9 cellular contexts compared by ENCODE assay signal in genomic region chr10:79242620-79243152, GRCh38.
DNase-seq lines count a peak whose midpoint lies in the region; ATAC-seq and FAIRE-seq lines count a peak whose summit lies in the region.
"Had no signal": no experiment of that assay in that cellular context is flagged by ENCODE, and none has a peak within 500 bp of the region (broad histone marks: within the 10 kb centered on the region; RNA-seq: fewer than 3 reads in every experiment).

No MANE protein-coding gene starts in this region.

- H3K23ac ChIP-seq in trophoblast cell (ENCODE audit: low read length) = no peak overlapping the region

- peaks cover 13% of the 10 kb centered on the region for H3K36me3 Mint-ChIP-seq in activated naive CD8-positive, alpha-beta T cell treated with anti-CD3 and anti-CD28 coated beads for 36 hours

- peaks cover 71 to 82% of the 10 kb centered on the region in 2 experiments for H3K4me1 ChIP-seq in trophoblast cell (ENCODE audit: control insufficient read depth in 1 of 2, insufficient read depth in 2 of 2, low read length in 2 of 2)

- peak overlapping the region; percentile 18 for H2BK5ac ChIP-seq in trophoblast cell (ENCODE audit: low read depth, low read length, poor library complexity)

- H3K27me3 ChIP-seq in trophoblast cell (ENCODE audit: insufficient read depth, low read length) = no peaks in the 10 kb centered on the region

- WGBS in trophoblast cell (ENCODE audit: extremely low coverage, insufficient coverage, insufficient read length) = no CpG with 5 or more reads among the region's 60 CpGs

- peaks cover 45% of the 10 kb centered on the region for H3K79me1 ChIP-seq in trophoblast cell (ENCODE audit: low read length)

- peak; percentile 40 for ATAC-seq in HG03342 (IDR thresholded peaks at IDR 0.05; ENCODE audit: unreplicated experiment)

- H3K9me3 ChIP-seq in trophoblast cell (ENCODE audit: insufficient read depth, low read depth, low read length) = no peaks in the 10 kb centered on the region

- H2AK5ac ChIP-seq in trophoblast cell (ENCODE audit: low read length) = peak overlapping the region; percentile 26

- H3K9me3 Mint-ChIP-seq in activated naive CD8-positive, alpha-beta T cell treated with anti-CD3 and anti-CD28 coated beads for 36 hours = no peaks in the 10 kb centered on the region

- H3K79me2 ChIP-seq in trophoblast cell (ENCODE audit: control insufficient read depth, insufficient read depth, low read length, poor library complexity) = peaks cover 28% of the 10 kb centered on the region

- H3K36me3 ChIP-seq in trophoblast cell (ENCODE audit: control insufficient read depth in 1 of 2, insufficient read depth in 2 of 2, low read length in 2 of 2) = peaks cover 11 to 19% of the 10 kb centered on the region in 2 experiments

- FAIRE-seq in urothelium cell line (lab: Jason Lieb, UNC) = no peak

- H3K9ac ChIP-seq in trophoblast cell (ENCODE audit: low read length) = peak overlapping the region; percentile 42

- H2BK120ac ChIP-seq in trophoblast cell (ENCODE audit: insufficient read depth, low read length, poor library complexity) = peak overlapping the region; percentile 66

- H3K4me1 Mint-ChIP-seq in activated naive CD8-positive, alpha-beta T cell treated with anti-CD3 and anti-CD28 coated beads for 36 hours = peaks cover 43% of the 10 kb centered on the region

- peak overlapping the region; percentile 27 for H2BK12ac ChIP-seq in trophoblast cell (ENCODE audit: low read length)

- H3K4me3 ChIP-seq in trophoblast cell (ENCODE audit: low read depth, low read length) = peak overlapping the region; percentile 73

- peak overlapping the region; percentile 74 for H3K18ac ChIP-seq in trophoblast cell (ENCODE audit: low read length)

- H2AFZ ChIP-seq in trophoblast cell (ENCODE audit: insufficient read depth, low read length, poor library complexity) = no peak overlapping the region

- H3K14ac ChIP-seq in trophoblast cell (ENCODE audit: low read length) = peak overlapping the region; percentile 40

- no peaks in the 10 kb centered on the region for H3K27me3 Mint-ChIP-seq in activated naive CD8-positive, alpha-beta T cell treated with anti-CD3 and anti-CD28 coated beads for 36 hours

- H4K12ac ChIP-seq in trophoblast cell (ENCODE audit: low read depth, low read length) = peak overlapping the region; percentile 32

- peak overlapping the region; percentile 39 for H3K27ac ChIP-seq in trophoblast cell (ENCODE audit: low read depth, low read length)

- DNase-seq in SIG-M5 treated with dmso at 0.1 percent for 504 hours (lab: John Stamatoyannopoulos, UW; ENCODE audit: unreplicated experiment) (peak; percentile 13), SIG-M5 (lab: John Stamatoyannopoulos, UW) (no peak), RPMI8226 (peak; percentile 74), cardiac septum (ENCODE audit: low spot score) (peak; percentile 85), trophoblast cell (peak; percentile 79 to 83), urothelium cell line (ENCODE audit: low spot score) (no peak)
- DNase-seq in activated naive CD8-positive, alpha-beta T cell treated with anti-CD3 and anti-CD28 coated beads for 36 hours = peak; percentile 77
- DNase-seq: DND-41 had no signal

- peak overlapping the region; percentile 34 for H4K8ac ChIP-seq in trophoblast cell (ENCODE audit: low read depth, low read length)

- H3K4ac ChIP-seq in trophoblast cell (ENCODE audit: low read depth, low read length) = peak overlapping the region; percentile 52

- peak overlapping the region; percentile 54 for H3K27ac Mint-ChIP-seq in activated naive CD8-positive, alpha-beta T cell treated with anti-CD3 and anti-CD28 coated beads for 36 hours

- H3K4me2 ChIP-seq in trophoblast cell (ENCODE audit: low read length) = peak overlapping the region; percentile 87

- peak overlapping the region; percentile 49 for H4K91ac ChIP-seq in trophoblast cell (ENCODE audit: low read depth, low read length)

- peak overlapping the region; percentile 75 for H3K4me3 Mint-ChIP-seq in activated naive CD8-positive, alpha-beta T cell treated with anti-CD3 and anti-CD28 coated beads for 36 hours

- intact Hi-C loops in cardiac septum (cut with DNase I) = loop anchor here (2.0 kb wide), 1 partner anchor 20 kb away; no protein-coding TSS in a partner anchor

Comparison
In these comparisons a context has a peak if more than half of its experiments do, and no peak if none do; other contexts are left out.
1. DNase-seq: peak in SIG-M5 treated with dmso at 0.1 percent for 504 hours (single experiment), RPMI8226 (single experiment), activated naive CD8-positive, alpha-beta T cell treated with anti-CD3 and anti-CD28 coated beads for 36 hours (single experiment), cardiac septum (single experiment) and trophoblast cell (2 of 2); none in SIG-M5 (single experiment) and urothelium cell line (single experiment).